ENCODE assay signal across 17 cellular contexts in the genomic region with DNA sequence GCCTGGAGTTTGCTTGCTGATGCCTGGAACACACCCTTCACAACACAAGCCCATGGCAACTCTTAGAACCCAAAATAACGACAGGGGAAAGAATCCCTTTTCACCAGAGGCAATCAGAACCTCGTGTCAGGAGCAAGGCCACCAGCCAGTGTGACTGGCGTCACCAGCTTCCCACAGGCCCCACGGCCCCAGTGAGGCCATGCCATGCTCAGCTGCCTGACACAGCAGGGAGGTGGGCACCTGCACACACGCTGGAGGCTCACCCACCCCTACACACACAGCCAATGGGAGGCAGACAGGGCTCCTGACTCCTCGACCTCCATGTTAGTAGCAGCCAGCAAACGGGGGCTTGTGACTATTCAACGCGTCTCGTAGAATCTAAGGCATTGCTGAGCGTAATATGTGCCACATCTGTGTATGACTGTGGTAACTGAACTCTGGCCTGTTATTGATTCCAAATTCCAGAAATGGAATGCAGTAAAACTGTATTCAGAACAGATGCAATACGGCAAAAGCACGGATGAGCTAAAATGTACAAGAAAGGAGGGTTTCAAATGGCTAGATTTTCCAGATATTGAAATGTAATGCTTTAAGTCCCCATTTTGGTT. TPM values are rescaled to one million over a fixed set of nuclear protein-coding genes. Genes with fewer than 3 reads are reported as not detected.
A peak's percentile ranks its signal among the peaks of the same experiment; 100 is the strongest.
DNase-seq lines count a peak whose midpoint lies in the region; ATAC-seq and TF ChIP-seq lines count a peak whose summit lies in the region.
"Had no signal": no experiment of that assay in that cellular context is flagged by ENCODE, and none has a peak within 500 bp of the region (broad histone marks: within the 10 kb centered on the region; RNA-seq: fewer than 3 reads in every experiment).

No MANE protein-coding gene starts in this region.

- H3F3A ChIP-seq in PC-3 (ENCODE audit: low read length, unreplicated experiment) = no peaks in the 10 kb centered on the region

- BruUV-seq in PC-3 (replicated peaks; lab: Mats Ljungman, UMichigan) = no TSS peak

- TF ChIP-seq CTCF in AG10803 (conservative IDR thresholded peaks at IDR 0.05; ENCODE audit: low read length) = no peak
- no peak for TF ChIP-seq CTCF in hepatocyte (IDR thresholded peaks at IDR 0.05; ENCODE audit: poor library complexity)
- no peak for TF ChIP-seq CTCF in PC-3 (conservative IDR thresholded peaks at IDR 0.05; ENCODE audit: low read depth, low read length)
- TF ChIP-seq CTCF in prostate gland (IDR thresholded peaks at IDR 0.05) = no peak

- H3K4me3 ChIP-seq in AG10803 (ENCODE audit: low read length) = no peak overlapping the region
- no peak overlapping the region for H3K4me3 ChIP-seq in hepatocyte
- H3K4me3 ChIP-seq in PC-3 (ENCODE audit: low read length) = no peak overlapping the region
- H3K4me3 ChIP-seq in prostate gland = no peak overlapping the region
- H3K4me3 ChIP-seq: A549, BLaER1, GM23338, HAP-1 had no signal

- H3K79me2 ChIP-seq in hepatocyte = no peaks in the 10 kb centered on the region
- H3K79me2 ChIP-seq in PC-3 (ENCODE audit: low read length) = no peaks in the 10 kb centered on the region

- TF ChIP-seq POLR2A in prostate gland (IDR thresholded peaks at IDR 0.05) (no peak), GM18505 (IDR thresholded peaks at IDR 0.05; ENCODE audit: borderline replicate concordance, extremely low read depth, insufficient read depth, insufficient read length) (no peak)

- no peak overlapping the region for H3K4me2 ChIP-seq in hepatocyte
- no peak overlapping the region for H3K4me2 ChIP-seq in PC-3 (ENCODE audit: low read length)
- H3K4me2 ChIP-seq: A549, GM23338 had no signal

- no peaks in the 10 kb centered on the region for H3K36me3 ChIP-seq in hepatocyte (replicated peaks; ENCODE audit: insufficient read depth, low read depth)
- no peaks in the 10 kb centered on the region for H3K36me3 ChIP-seq in PC-3 (ENCODE audit: low read depth, low read length)
- H3K36me3 ChIP-seq in prostate gland = no peaks in the 10 kb centered on the region
- H3K36me3 ChIP-seq: BLaER1, HAP-1 had no signal

- no peak overlapping the region for H3K9ac ChIP-seq in PC-3 (ENCODE audit: low read length)
- H3K9ac ChIP-seq: BLaER1 had no signal

- H2AFZ ChIP-seq in hepatocyte (no peak overlapping the region), PC-3 (ENCODE audit: low read length) (no peak overlapping the region)
- H2AFZ ChIP-seq: GM23338 had no signal

- CTCF ChIA-PET in PC-3 (lab: Charles Lee) = no interaction called here

- H3K27me3 ChIP-seq in hepatocyte (no peaks in the 10 kb centered on the region), PC-3 (ENCODE audit: low read length) (no peaks in the 10 kb centered on the region), prostate gland (replicated peaks; ENCODE audit: insufficient read depth) (no peaks in the 10 kb centered on the region)
- H3K27me3 ChIP-seq: BLaER1 had no signal

- intact Hi-C loops in posterior vena cava (cut with DNase I) = no loop called here
- intact Hi-C loops in PC-3 (cut with micrococcal nuclease) = no loop called here
- intact Hi-C loops in prostate gland (cut with DNase I) = no loop called here

- no peaks in the 10 kb centered on the region for H4K20me1 ChIP-seq in hepatocyte (ENCODE audit: insufficient read depth, poor library complexity, severe bottlenecking)
- H4K20me1 ChIP-seq in PC-3 (ENCODE audit: low read length) = no peaks in the 10 kb centered on the region
- H4K20me1 ChIP-seq: BLaER1 had no signal

- POLR2A ChIA-PET in PC-3 (lab: Charles Lee; ENCODE audit: unreplicated experiment) = interaction anchor here (0.7 kb wide), 1 partner anchor 41 kb away, joined by 15 read pairs; no protein-coding TSS in a partner anchor

- H3K9me3 ChIP-seq in hepatocyte (ENCODE audit: low read depth) (no peaks in the 10 kb centered on the region), PC-3 (ENCODE audit: low read length) (no peaks in the 10 kb centered on the region), prostate gland (no peaks in the 10 kb centered on the region)
- H3K9me3 ChIP-seq: A549, HAP-1 had no signal

- ATAC-seq in PC-3 (no peak), GM18505 (IDR thresholded peaks at IDR 0.05; ENCODE audit: unreplicated experiment) (no peak)
- ATAC-seq: A549, GM23338 had no signal

- H3K27ac ChIP-seq in hepatocyte (no peak overlapping the region), PC-3 (ENCODE audit: low read length) (no peak overlapping the region), prostate gland (no peak overlapping the region)
- H3K27ac ChIP-seq: A549, BLaER1 had no signal

- H3K4me1 ChIP-seq in hepatocyte (ENCODE audit: insufficient read depth) (peaks cover 6% of the 10 kb centered on the region), PC-3 (ENCODE audit: insufficient read depth, low read length) (peaks cover 21% of the 10 kb centered on the region), prostate gland (replicated peaks) (no peaks in the 10 kb centered on the region)
- H3K4me1 ChIP-seq: Caco-2, HAP-1 had no signal

- H3K9me2 ChIP-seq in hepatocyte (replicated peaks; ENCODE audit: insufficient read depth) = no peaks in the 10 kb centered on the region
- no peaks in the 10 kb centered on the region for H3K9me2 ChIP-seq in PC-3 (replicated peaks; ENCODE audit: low read length)

- DNase-seq in AG10803 (ENCODE audit: low read depth) (peak; percentile 42), D341Med (ENCODE audit: low spot score) (peak; percentile 34), hepatocyte (ENCODE audit: low spot score) (peak; percentile 3), posterior vena cava (ENCODE audit: low spot score) (peak; percentile 34), PC-3 (no peak), prostate gland (ENCODE audit: low spot score) (no peak)
- DNase-seq: AML-193; Caco-2; CD8-positive, alpha-beta memory T cell; DMS 273 treated with DMSO at 0.1 percent for 48 hours had no signal

- WGBS in hepatocyte (ENCODE audit: low lambda C conversion rate, missing lambda C conversion rate) = 76% methylated on average over 13 of the region's 13 CpGs
- 81% methylated on average over 13 of the region's 13 CpGs for WGBS in prostate gland

RNA-seq across cellular contexts. Expression of a gene that starts 28.5 kb away (rescaled TPM):
- total RNA-seq in hepatocyte = 3.0 and 10.4 TPM in 2 replicates
- 8.4 and 12.0 TPM in 2 replicates for polyA plus RNA-seq in hepatocyte
- 1 to 10 TPM in 1 of 2 donors, under 1 TPM in 1; 0.76 to 4.0 TPM for total RNA-seq in posterior vena cava
- not detected in 2 replicates for total RNA-seq in PC-3 (2014; rRNA removed)
- 10 to 100 TPM in 1 of 2 donors, 1 to 10 TPM in 1; 7.1 to 15.3 TPM for total RNA-seq in prostate gland
- total RNA-seq: Caco-2, Daoy, HT1080 had no signal

Comparison
In these comparisons a context has a peak if more than half of its experiments do, and no peak if none do; other contexts are left out.
1. DNase-seq: peak in AG10803 (single experiment), D341Med (single experiment), hepatocyte (single experiment) and posterior vena cava (single experiment); none in PC-3 (single experiment) and prostate gland (single experiment).